16 cellular contexts compared by ENCODE assay signal in the genomic region with DNA sequence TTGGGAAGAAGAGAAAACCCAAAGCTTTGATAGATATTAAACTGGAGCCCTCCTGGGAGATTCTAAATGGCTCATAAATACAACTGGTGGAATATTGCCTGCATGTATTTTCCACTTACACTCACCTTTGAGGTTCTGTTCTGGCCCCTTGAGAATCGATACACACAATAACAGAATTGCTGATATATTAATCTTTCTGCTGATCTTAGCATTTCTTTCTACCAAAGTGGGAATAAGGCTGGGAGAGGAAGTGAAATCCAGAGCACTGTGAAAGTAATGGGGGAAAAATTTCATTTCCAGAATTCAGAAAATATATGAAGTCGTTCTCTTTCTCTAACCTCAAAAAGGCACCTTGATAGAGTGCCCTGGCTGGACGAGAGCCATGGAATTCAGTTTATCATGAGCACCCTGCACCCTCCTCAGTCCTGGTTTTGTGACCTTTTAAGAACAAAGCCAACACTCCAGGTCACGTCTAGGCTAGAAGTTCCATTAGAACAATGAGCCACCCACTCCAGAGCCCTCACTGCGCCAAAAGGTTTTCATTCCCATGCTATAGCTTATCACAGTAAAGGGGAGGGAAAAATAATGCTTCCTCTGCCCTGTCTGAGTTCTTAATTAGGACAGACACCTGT.
DNase-seq lines count a peak whose midpoint lies in the region; ATAC-seq and TF ChIP-seq lines count a peak whose summit lies in the region.
"Had no signal": no experiment of that assay in that cellular context is flagged by ENCODE, and none has a peak within 500 bp of the region (broad histone marks: within the 10 kb centered on the region; RNA-seq: fewer than 3 reads in every experiment).

No MANE protein-coding gene starts in this region.

- no peak overlapping the region for H3K27ac ChIP-seq in OCI-LY3 (ENCODE audit: low read length)
- H3K27ac ChIP-seq in left ventricle myocardium inferior (replicated peaks): peak overlapping the region; percentile 87
- no peak overlapping the region for H3K27ac ChIP-seq in stomach
- H3K27ac ChIP-seq: 22Rv1, KMS-11, Peyer's patch had no signal

- H2AFZ ChIP-seq in OCI-LY3 (ENCODE audit: low read depth, low read length): no peak overlapping the region

- intact Hi-C loops in left ventricle myocardium inferior (cut with micrococcal nuclease): no loop called here
- intact Hi-C loops in stomach (cut with DNase I; ENCODE audit: low total_unique reads): no loop called here

- H3K79me2 ChIP-seq in OCI-LY3 (ENCODE audit: low read length): no peaks in the 10 kb centered on the region

- no peak for TF ChIP-seq POLR2A in stomach (IDR thresholded peaks at IDR 0.05)

- H3K4me1 ChIP-seq in OCI-LY3 (ENCODE audit: low read length) (peaks cover 23% of the 10 kb centered on the region), left ventricle myocardium inferior (peaks cover 52% of the 10 kb centered on the region), stomach (peaks cover 0 to 17% (median 8%) of the 10 kb centered on the region in 4 donors)
- H3K4me1 ChIP-seq: Peyer's patch had no signal

- no peaks in the 10 kb centered on the region for H3K36me3 ChIP-seq in OCI-LY3 (replicated peaks; ENCODE audit: low read depth, low read length)
- no peaks in the 10 kb centered on the region for H3K36me3 ChIP-seq in left ventricle myocardium inferior
- no peaks in the 10 kb centered on the region for H3K36me3 ChIP-seq in stomach
- H3K36me3 ChIP-seq: Peyer's patch had no signal

- no peaks in the 10 kb centered on the region for H4K20me1 ChIP-seq in OCI-LY3 (ENCODE audit: insufficient read depth, low read length)

- peak overlapping the region; percentile 14; the same call in 1 of the 2 replicates for H3K4me2 ChIP-seq in OCI-LY3 (ENCODE audit: low read length)
- H3K4me2 ChIP-seq: KMS-11 had no signal

- no peak overlapping the region for H3K9ac ChIP-seq in OCI-LY3 (ENCODE audit: low read length)
- H3K9ac ChIP-seq: KMS-11 had no signal

- WGBS in stomach, 5 donors: 42 to 65% (median 58%) methylated on average over 5 of the region's 5 CpGs

- H3K27me3 ChIP-seq in OCI-LY3 (ENCODE audit: low read depth, low read length) (no peaks in the 10 kb centered on the region), left ventricle myocardium inferior (ENCODE audit: low read depth) (no peaks in the 10 kb centered on the region), stomach (no peaks in the 10 kb centered on the region)
- H3K27me3 ChIP-seq: Peyer's patch had no signal

- DNase-seq in DMS53 (lab: John Stamatoyannopoulos, UW): peak; percentile 10
- DNase-seq in DMS53 treated with DMSO at 0.1 percent for 48 hours (lab: John Stamatoyannopoulos, UW; ENCODE audit: unreplicated experiment): no peak
- DNase-seq in left ventricle myocardium inferior: peak; percentile 24
- peak; percentile 44 for DNase-seq in stomach
- DNase-seq in dedifferentiated amniotic fluid mesenchymal stem cell (ENCODE audit: extremely low spot score): no peak
- no peak for DNase-seq in foreskin fibroblast
- DNase-seq: EL, GOT3, NCI-H1417 treated with DMSO at 0.1 percent for 48 hours, NCI-H1930, Peyer's patch had no signal

- no peak for ATAC-seq in HG03135 (IDR thresholded peaks at IDR 0.05; ENCODE audit: unreplicated experiment)
- ATAC-seq: GM12878 had no signal

- TF ChIP-seq EP300 in stomach (IDR thresholded peaks at IDR 0.05): no peak

- TF ChIP-seq CTCF in OCI-LY3 (IDR thresholded peaks at IDR 0.05; ENCODE audit: low read depth, low read length) (no peak), left ventricle myocardium inferior (IDR thresholded peaks at IDR 0.05; ENCODE audit: borderline replicate concordance) (no peak), stomach (IDR thresholded peaks at IDR 0.05) (no peak), foreskin fibroblast (IDR thresholded peaks at IDR 0.05; ENCODE audit: low read depth, low read length) (no peak)

- H3K9me3 ChIP-seq in OCI-LY3 (ENCODE audit: insufficient read depth, low read length) (no peaks in the 10 kb centered on the region), left ventricle myocardium inferior (replicated peaks) (no peaks in the 10 kb centered on the region), stomach (no peaks in the 10 kb centered on the region)
- H3K9me3 ChIP-seq: Peyer's patch had no signal

- H3K4me3 ChIP-seq in OCI-LY3 (ENCODE audit: low read length): no peak overlapping the region
- peak overlapping the region; percentile 7 for H3K4me3 ChIP-seq in left ventricle myocardium inferior
- no peak overlapping the region for H3K4me3 ChIP-seq in stomach
- no peak overlapping the region for H3K4me3 ChIP-seq in foreskin fibroblast (ENCODE audit: low read depth in 1 of 2, low read length in 2 of 2)
- H3K4me3 ChIP-seq: GM12878, Peyer's patch had no signal

Comparison
In these comparisons a context has a peak if more than half of its experiments do, and no peak if none do; other contexts are left out.
1. DNase-seq: peak in DMS53 (single experiment), left ventricle myocardium inferior (single experiment) and stomach (single experiment); none in DMS53 treated with DMSO at 0.1 percent for 48 hours (single experiment), dedifferentiated amniotic fluid mesenchymal stem cell (single experiment) and foreskin fibroblast (0 of 2).